8 cellular contexts compared by ENCODE assay signal in genomic region chr3:168040624-168041208, GRCh38. TPM values are rescaled to one million over a fixed set of nuclear protein-coding genes. Genes with fewer than 3 reads are reported as not detected.
DNase-seq lines count a peak whose midpoint lies in the region; ATAC-seq and TF ChIP-seq lines count a peak whose summit lies in the region.

No MANE protein-coding gene starts in this region.

- H3K27ac ChIP-seq in AG04450 (ENCODE audit: low read depth, low read length) (no peak overlapping the region), cardiac muscle cell (no peak overlapping the region)

- peaks cover 6% of the 10 kb centered on the region for H3K4me1 ChIP-seq in cardiac muscle cell (ENCODE audit: low read depth)

- peak; percentile 84 for TF ChIP-seq CTCF in AG04450 (IDR thresholded peaks at IDR 0.05; ENCODE audit: low read depth, low read length)
- peak; percentile 86 for TF ChIP-seq CTCF in cardiac muscle cell (IDR thresholded peaks at IDR 0.05; ENCODE audit: low read depth, low read length)

- H3K36me3 ChIP-seq in cardiac muscle cell, result peaks cover 50% of the 10 kb centered on the region

- CTCF ChIA-PET in AG04450 (lab: Charles Lee), result interaction anchor here (0.6 to 15.2 kb wide), 71 partner anchors 9 to 836 kb away, joined by 3 to 424 read pairs (median 4); partner anchors contain the start of genes PDCD10, SERPINI1 and ZBBX

- ATAC-seq in GM18502 (IDR thresholded peaks at IDR 0.05; ENCODE audit: poor library complexity, unreplicated experiment) (peak; percentile 88), HG02884 (IDR thresholded peaks at IDR 0.05; ENCODE audit: unreplicated experiment) (peak; percentile 88)

- DNase-seq in AG04450 (ENCODE audit: low read depth, low spot score), result peak; percentile 43
- DNase-seq in NCI-H2029 (lab: John Stamatoyannopoulos, UW), result peak; percentile 63
- DNase-seq in UCSD-AML1 (lab: John Stamatoyannopoulos, UW; ENCODE audit: unreplicated experiment), result peak; percentile 15
- DNase-seq in cardiac muscle cell (ENCODE audit: low read depth in 1 of 2, low spot score in 1 of 2), result peak; percentile 77 to 90
- DNase-seq in stromal cell of bone marrow (ENCODE audit: low read depth), result peak; percentile 64
- no peak for DNase-seq in NCI-H1048 (lab: John Stamatoyannopoulos, UW)

- H3K27me3 ChIP-seq in AG04450 (ENCODE audit: control insufficient read depth, insufficient read depth, low read length), result no peaks in the 10 kb centered on the region
- H3K27me3 ChIP-seq in cardiac muscle cell, result no peaks in the 10 kb centered on the region

- H3K9me3 ChIP-seq in AG04450 (ENCODE audit: control insufficient read depth, insufficient read depth, low read length) (no peaks in the 10 kb centered on the region), cardiac muscle cell (ENCODE audit: low read depth) (no peaks in the 10 kb centered on the region)

- H3K4me3 ChIP-seq in AG04450 (ENCODE audit: low read depth, low read length), result no peak overlapping the region
- no peak overlapping the region for H3K4me3 ChIP-seq in cardiac muscle cell

- POLR2A ChIA-PET in AG04450 (lab: Yijun Ruan, JAX), result no interaction called here

RNA-seq across cellular contexts. Expression of gene GOLIM4, which starts 55.0 kb away (rescaled TPM):
- 27.9 and 34.4 TPM in 2 replicates for polyA plus RNA-seq in AG04450 (2011; rRNA removed)
- polyA minus RNA-seq in AG04450 (2011; rRNA and poly(A)+ RNA removed), result 38.2 and 42.2 TPM in 2 replicates
- total RNA-seq in cardiac muscle cell, result 149 and 210 TPM in 2 replicates
- polyA plus RNA-seq in cardiac muscle cell, result 61.9 and 73.3 TPM in 2 replicates
